Comparison of ENCODE assay signal across 10 cellular contexts in genomic region chr11:65115361-65116082, GRCh38. TPM values are rescaled to one million over a fixed set of nuclear protein-coding genes. Genes with fewer than 3 reads are reported as not detected.
DNase-seq lines count a peak whose midpoint lies in the region; ATAC-seq and TF ChIP-seq lines count a peak whose summit lies in the region.
"Had no signal": no experiment of that assay in that cellular context is flagged by ENCODE, and none has a peak within 500 bp of the region (broad histone marks: within the 10 kb centered on the region; RNA-seq: fewer than 3 reads in every experiment).

No MANE protein-coding gene starts in this region.

- peak overlapping the region; percentile 33 to 94 (median 88) for H3K9ac ChIP-seq in skeletal muscle tissue (ENCODE audit: low read depth in 1 of 3, low read length in 3 of 3)

- ATAC-seq in GM18858 (IDR thresholded peaks at IDR 0.05; ENCODE audit: unreplicated experiment): no peak
- ATAC-seq: esophagus mucosa had no signal

- no peaks in the 10 kb centered on the region for H3K27me3 Mint-ChIP-seq in T-helper 1 cell treated with Interleukin-12 subunit alpha and Interleukin-12 subunit beta and Interleukin-4 antibody, amounts not matched to agents 30 μg/mL and 1 μg/mL, for 36 hours (ENCODE audit: low read depth)

- peak overlapping the region; percentile 85 for H3K4me3 Mint-ChIP-seq in T-helper 1 cell treated with Interleukin-12 subunit alpha and Interleukin-12 subunit beta and Interleukin-4 antibody, amounts not matched to agents 30 μg/mL and 1 μg/mL, for 36 hours

- H3K27ac ChIP-seq in RWPE1: peak overlapping the region; percentile 86
- no peak overlapping the region for H3K27ac ChIP-seq in skeletal muscle tissue (ENCODE audit: low read depth, low read length)

- H3K9me3 ChIP-seq in skeletal muscle tissue (ENCODE audit: control insufficient read depth in 3 of 3, low read length in 3 of 3): no peaks in the 10 kb centered on the region

- H3K27ac Mint-ChIP-seq in T-helper 1 cell treated with Interleukin-12 subunit alpha and Interleukin-12 subunit beta and Interleukin-4 antibody, amounts not matched to agents 30 μg/mL and 1 μg/mL, for 36 hours: no peak overlapping the region

- CTCF ChIA-PET in RWPE1 (lab: Yijun Ruan, JAX): interaction anchor here (0.5 kb wide), 1 partner anchor 198 kb away, joined by 5 read pairs; no protein-coding TSS in a partner anchor

- no peaks in the 10 kb centered on the region for H3K9me3 Mint-ChIP-seq in T-helper 1 cell treated with Interleukin-12 subunit alpha and Interleukin-12 subunit beta and Interleukin-4 antibody, amounts not matched to agents 30 μg/mL and 1 μg/mL, for 36 hours

- no peak for TF ChIP-seq CTCF in RWPE1 (conservative IDR thresholded peaks at IDR 0.05; ENCODE audit: low read depth)
- no peak for TF ChIP-seq CTCF in epithelial cell of esophagus (IDR thresholded peaks at IDR 0.05; ENCODE audit: insufficient read depth, low read depth, low read length, missing control alignments)

- H3K36me3 Mint-ChIP-seq in T-helper 1 cell treated with Interleukin-12 subunit alpha and Interleukin-12 subunit beta and Interleukin-4 antibody, amounts not matched to agents 30 μg/mL and 1 μg/mL, for 36 hours (ENCODE audit: low read depth): peaks cover 17% of the 10 kb centered on the region

- no peaks in the 10 kb centered on the region for H3K27me3 ChIP-seq in skeletal muscle tissue (ENCODE audit: control insufficient read depth in 3 of 3, insufficient read depth in 3 of 3, low read length in 3 of 3)

- H3K36me3 ChIP-seq in skeletal muscle tissue (ENCODE audit: control insufficient read depth in 3 of 3, insufficient read depth in 3 of 3, low read length in 3 of 3): peaks cover 23 to 28% (median 26%) of the 10 kb centered on the region in 3 donors

- H3K4me1 Mint-ChIP-seq in T-helper 1 cell treated with Interleukin-12 subunit alpha and Interleukin-12 subunit beta and Interleukin-4 antibody, amounts not matched to agents 30 μg/mL and 1 μg/mL, for 36 hours (ENCODE audit: low read depth): peaks cover 27% of the 10 kb centered on the region

- DNase-seq in T-helper 1 cell (no peak), RWPE1 (ENCODE audit: low spot score) (no peak), epithelial cell of esophagus (ENCODE audit: low read depth) (no peak), NCI-H2171 (lab: John Stamatoyannopoulos, UW) (no peak)
- no peak for DNase-seq in stimulated activated CD4-positive, alpha-beta T cell treated with anti-CD3 and anti-CD28 coated beads, Interleukin-4, amount 100 ng/mL, for 4 hours
- DNase-seq: 8988T had no signal

- H3K4me3 ChIP-seq in epithelial cell of esophagus (ENCODE audit: low read length) (peak overlapping the region; percentile 69), skeletal muscle tissue (ENCODE audit: low read length in 3 of 3) (no peak overlapping the region)

- peaks cover 34 to 70% (median 58%) of the 10 kb centered on the region in 3 donors for H3K4me1 ChIP-seq in skeletal muscle tissue (ENCODE audit: control insufficient read depth in 3 of 3, insufficient read depth in 3 of 3, low read length in 3 of 3)

- POLR2A ChIA-PET in RWPE1 (lab: Yijun Ruan, JAX; ENCODE audit: low non-redundant PET): interaction anchor here (1.2 kb wide), 1 partner anchor 9 kb away, joined by 4 read pairs; no protein-coding TSS in a partner anchor

RNA-seq across cellular contexts. Expression of gene ZNHIT2, which starts 2.0 kb away (rescaled TPM):
- 4.2 TPM for total RNA-seq in skeletal muscle tissue

RNA-seq across cellular contexts. Expression of gene TM7SF2, which starts 3.9 kb away (rescaled TPM):
- 8.4 TPM for total RNA-seq in skeletal muscle tissue

RNA-seq across cellular contexts. Expression of gene FAU, which starts 6.4 kb away (rescaled TPM):
- total RNA-seq in skeletal muscle tissue: 292 TPM

RNA-seq across cellular contexts. Expression of gene MRPL49, which starts 6.6 kb away (rescaled TPM):
- total RNA-seq in skeletal muscle tissue: 21.4 TPM

RNA-seq across cellular contexts. Expression of gene SYVN1, which starts 18.8 kb away (rescaled TPM):
- 19.8 TPM for total RNA-seq in skeletal muscle tissue
